Comparison of ENCODE assay signal across 1 cellular context in the genomic region with DNA sequence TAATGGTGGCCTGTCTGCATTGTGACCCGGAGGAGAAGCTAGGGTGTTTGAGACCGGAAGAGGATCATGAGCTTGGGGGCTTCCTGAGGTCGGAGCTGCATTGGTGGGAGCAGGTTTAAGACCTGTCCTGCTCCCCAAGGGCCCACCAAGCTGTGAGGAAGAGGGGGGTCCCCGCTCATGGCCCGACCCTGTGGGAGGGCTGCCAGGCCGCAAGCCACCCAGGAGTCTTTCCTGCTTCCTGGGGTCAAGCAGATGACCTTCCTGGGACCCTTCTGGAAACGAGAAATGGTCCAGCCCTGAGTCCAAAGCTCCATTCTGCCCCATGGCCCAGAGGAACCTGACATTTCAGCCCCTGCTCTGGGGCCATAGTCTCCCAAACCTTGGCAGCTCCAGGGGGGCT.
TF ChIP-seq lines count a peak whose summit lies in the region.

No MANE protein-coding gene starts in this region.

TF ChIP-seq in WTC11, 78 proteins besides CTCF, POLR2A, EP300 and RAD21:
- TF ChIP-seq, protein P1, sequence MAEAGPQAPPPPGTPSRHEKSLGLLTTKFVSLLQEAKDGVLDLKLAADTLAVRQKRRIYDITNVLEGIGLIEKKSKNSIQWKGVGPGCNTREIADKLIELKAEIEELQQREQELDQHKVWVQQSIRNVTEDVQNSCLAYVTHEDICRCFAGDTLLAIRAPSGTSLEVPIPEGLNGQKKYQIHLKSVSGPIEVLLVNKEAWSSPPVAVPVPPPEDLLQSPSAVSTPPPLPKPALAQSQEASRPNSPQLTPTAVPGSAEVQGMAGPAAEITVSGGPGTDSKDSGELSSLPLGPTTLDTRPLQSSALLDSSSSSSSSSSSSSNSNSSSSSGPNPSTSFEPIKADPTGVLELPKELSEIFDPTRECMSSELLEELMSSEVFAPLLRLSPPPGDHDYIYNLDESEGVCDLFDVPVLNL (CRISPR knock-in tag; IDR thresholded peaks at IDR 0.05; ENCODE audit: borderline replicate concordance, low read depth), result no peak
- TF ChIP-seq TP53 (CRISPR knock-in tag; IDR thresholded peaks at IDR 0.05) (no peak), GTF2I (CRISPR knock-in tag; conservative IDR thresholded peaks at IDR 0.05) (no peak), ZNF671 (CRISPR knock-in tag; IDR thresholded peaks at IDR 0.05) (no peak)
